In genomic region chr20:15224199-15224598, GRCh38 we compare ENCODE assay signal across 30 cellular contexts.
"Had no signal": no experiment of that assay in that cellular context is flagged by ENCODE, and none has a peak within 500 bp of the region (broad histone marks: within the 10 kb centered on the region; RNA-seq: fewer than 3 reads in every experiment).

No MANE protein-coding gene starts in this region.

- H3K27ac ChIP-seq: neural progenitor cell, ovary, parathyroid adenoma, psoas muscle, right lobe of liver, sigmoid colon, spleen, stomach, thoracic aorta, thyroid gland, tibial nerve, upper lobe of left lung, vagina had no signal

- H3K9ac ChIP-seq: neural progenitor cell, parathyroid adenoma had no signal

- H3K4me1 Mint-ChIP-seq: naive thymus-derived CD4-positive, alpha-beta T cell; natural killer cell; nephron; stimulated activated naive B cell treated with anti-CD40 and anti-IgM and Interleukin-4, amounts not matched to agents 10 μg/mL and 1 μg/mL and 100 μg/mL, for 72 hours had no signal

- H3K27me3 ChIP-seq: neural progenitor cell, ovary, right lobe of liver, sigmoid colon, spleen, stomach, thyroid gland, tibial nerve, upper lobe of left lung, vagina had no signal

- ATAC-seq: naive thymus-derived CD4-positive, alpha-beta T cell; natural killer cell; psoas muscle; right cardiac atrium; right lobe of liver; stimulated activated naive B cell treated with anti-CD40 and anti-IgM and Interleukin-4, amounts not matched to agents 10 μg/mL and 1 μg/mL and 100 μg/mL, for 72 hours had no signal

- H3K4me2 ChIP-seq: neural progenitor cell had no signal

- H3K27me3 Mint-ChIP-seq: naive thymus-derived CD4-positive, alpha-beta T cell; progenitor cell of endocrine pancreas; stimulated activated naive B cell treated with anti-CD40 and anti-IgM and Interleukin-4, amounts not matched to agents 10 μg/mL and 1 μg/mL and 100 μg/mL, for 72 hours; stimulated activated naive CD8-positive, alpha-beta T cell treated with anti-CD3 and anti-CD28 coated beads, Interleukin-15, Interleukin-2, amounts not matched to agents 100 ng/mL and 50 ng/mL, for 24 hours had no signal

- H3K4me1 ChIP-seq: parathyroid adenoma, psoas muscle, right lobe of liver, sigmoid colon, stomach, thyroid gland, upper lobe of left lung, vagina had no signal

- H3K9me3 ChIP-seq: ovary, psoas muscle, right lobe of liver, sigmoid colon, stomach, thoracic aorta, thyroid gland, upper lobe of left lung, vagina had no signal

- H3K79me2 ChIP-seq: parathyroid adenoma had no signal

- H2AFZ ChIP-seq: neural progenitor cell, parathyroid adenoma had no signal

- H3K36me3 ChIP-seq: neural progenitor cell, ovary, right lobe of liver, sigmoid colon, spleen, stomach, thoracic aorta, thyroid gland, tibial nerve, upper lobe of left lung, vagina had no signal

- H3K4me3 ChIP-seq: neural progenitor cell, ovary, psoas muscle, right lobe of liver, sigmoid colon, spleen, stomach, thoracic aorta, thyroid gland, tibial nerve, upper lobe of left lung, vagina had no signal

- H3K27ac Mint-ChIP-seq: naive thymus-derived CD4-positive, alpha-beta T cell; natural killer cell; nephron; progenitor cell of endocrine pancreas; stimulated activated naive B cell treated with anti-CD40 and anti-IgM and Interleukin-4, amounts not matched to agents 10 μg/mL and 1 μg/mL and 100 μg/mL, for 72 hours; stimulated activated naive CD8-positive, alpha-beta T cell treated with anti-CD3 and anti-CD28 coated beads, Interleukin-15, Interleukin-2, amounts not matched to agents 100 ng/mL and 50 ng/mL, for 24 hours had no signal

- H3K9me3 Mint-ChIP-seq: natural killer cell; nephron; stimulated activated naive B cell treated with anti-CD40 and anti-IgM and Interleukin-4, amounts not matched to agents 10 μg/mL and 1 μg/mL and 100 μg/mL, for 72 hours; stimulated activated naive CD8-positive, alpha-beta T cell treated with anti-CD3 and anti-CD28 coated beads, Interleukin-15, Interleukin-2, amounts not matched to agents 100 ng/mL and 50 ng/mL, for 24 hours had no signal

- H3K36me3 Mint-ChIP-seq: naive thymus-derived CD4-positive, alpha-beta T cell; natural killer cell; neural progenitor cell; stimulated activated naive B cell treated with anti-CD40 and anti-IgM and Interleukin-4, amounts not matched to agents 10 μg/mL and 1 μg/mL and 100 μg/mL, for 72 hours had no signal

- DNase-seq: naive thymus-derived CD4-positive, alpha-beta T cell; natural killer cell; occipital lobe; ovary; posterior cingulate gyrus; psoas muscle; right cardiac atrium; right lobe of liver; sigmoid colon; small intestine; spleen; stimulated activated CD4-positive, alpha-beta T cell treated with anti-CD3 and anti-CD28 coated beads, Interleukin-12 subunit alpha, Interleukin-12 subunit beta, amount 100 ng/mL, for 4 hours; stimulated activated CD4-positive, alpha-beta T cell treated with anti-CD3 and anti-CD28 coated beads, Interleukin-1b, Interleukin-23, amount 100 ng/mL, for 48 hours; stimulated activated CD4-positive, alpha-beta T cell treated with anti-CD3 and anti-CD28 coated beads, Interleukin-4, amount 100 ng/mL, for 1 hour; stimulated activated CD4-positive, alpha-beta T cell treated with anti-CD3 and anti-CD28 coated beads, Interleukin-4, amount 100 ng/mL, for 4 hours; stimulated activated CD8-positive, alpha-beta memory T cell treated with anti-CD3 and anti-CD28 coated beads, Interleukin-4, amount 100 ng/mL, for 48 hours; stimulated activated naive B cell treated with anti-CD40 and anti-IgM and Interleukin-4, amounts not matched to agents 10 μg/mL and 1 μg/mL and 100 μg/mL, for 72 hours; stimulated activated naive CD4-positive, alpha-beta T cell treated with Interleukin-2 at 50 U/mL for 16 hours; stomach; thyroid gland; trophoblast cell; upper lobe of left lung had no signal

- H3K4me3 Mint-ChIP-seq: naive thymus-derived CD4-positive, alpha-beta T cell; natural killer cell; nephron; neural progenitor cell; stimulated activated naive B cell treated with anti-CD40 and anti-IgM and Interleukin-4, amounts not matched to agents 10 μg/mL and 1 μg/mL and 100 μg/mL, for 72 hours; stimulated activated naive CD8-positive, alpha-beta T cell treated with anti-CD3 and anti-CD28 coated beads, Interleukin-15, Interleukin-2, amounts not matched to agents 100 ng/mL and 50 ng/mL, for 24 hours had no signal
